Comparison of ENCODE assay signal across 8 cellular contexts in the genomic region with DNA sequence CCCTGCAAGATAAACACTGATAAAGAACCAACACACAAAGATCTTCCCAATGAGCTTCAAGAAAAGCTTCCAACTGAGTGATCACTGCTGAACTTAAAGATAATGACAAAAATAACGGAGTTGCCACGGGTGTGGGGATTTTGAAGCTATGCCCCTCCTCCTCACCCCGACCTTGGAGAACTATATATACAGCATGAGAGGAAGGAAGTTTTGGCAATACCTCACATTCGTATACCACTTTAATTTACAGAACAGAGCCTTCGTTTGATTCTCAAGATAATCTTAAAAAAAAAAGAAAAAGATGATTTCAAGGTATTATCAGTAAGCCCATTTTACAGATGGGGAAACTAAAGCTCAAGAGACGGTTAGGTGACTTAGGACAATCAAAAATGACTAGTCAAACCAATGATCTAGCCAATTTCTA. TPM values are rescaled to one million over a fixed set of nuclear protein-coding genes. Genes with fewer than 3 reads are reported as not detected.
A peak's percentile ranks its signal among the peaks of the same experiment; 100 is the strongest.
DNase-seq lines count a peak whose midpoint lies in the region; ATAC-seq, FAIRE-seq and TF ChIP-seq lines count a peak whose summit lies in the region.

No MANE protein-coding gene starts in this region.

- H3K27ac ChIP-seq in ACC112 (ENCODE audit: low read depth, low read length), result peak overlapping the region; percentile 84
- H3K27ac ChIP-seq in HCT116 (ENCODE audit: low read depth, low read length), result peak overlapping the region; percentile 94
- H3K27ac ChIP-seq in kidney (ENCODE audit: low read depth in 2 of 2, low read length in 2 of 2), result no peak overlapping the region
- H3K27ac ChIP-seq in tibial artery, result peak overlapping the region; percentile 94 to 96

- H4K20me1 ChIP-seq in HCT116 (ENCODE audit: insufficient read depth), result no peaks in the 10 kb centered on the region

- H3K9ac ChIP-seq in HCT116 (ENCODE audit: low read length), result peak overlapping the region; percentile 97
- H3K9ac ChIP-seq in kidney (ENCODE audit: low read length in 2 of 2), result peak overlapping the region; percentile 95 to 96

- H3K4me3 Mint-ChIP-seq in activated naive CD8-positive, alpha-beta T cell treated with anti-CD3 and anti-CD28 coated beads, Interleukin-2, amount 10 ng/mL, durations not matched to agents 7 days and 5 days, result peak overlapping the region; percentile 95

- POLR2A ChIA-PET in HCT116 (lab: Charles Lee), result interaction anchor here (2.4 kb wide), 1 partner anchor 169 kb away, joined by 10 read pairs; no protein-coding TSS in a partner anchor
- POLR2A ChIA-PET in activated naive CD8-positive, alpha-beta T cell treated with anti-CD3 and anti-CD28 coated beads, Interleukin-2, amount 10 ng/mL, durations not matched to agents 7 days and 5 days (lab: Charles Lee), result interaction anchor here (0.6 to 2.5 kb wide), 20 partner anchors 8 to 371 kb away, joined by 3 to 11 read pairs (median 4); no protein-coding TSS in a partner anchor

- H3K4me2 ChIP-seq in HCT116 (ENCODE audit: low read length), result peak overlapping the region; percentile 93

- H3K9me2 ChIP-seq in HCT116 (ENCODE audit: insufficient read depth), result no peaks in the 10 kb centered on the region

- no peak for TF ChIP-seq CTCF in HCT116 (IDR thresholded peaks at IDR 0.05 in 2 of 3, conservative IDR thresholded peaks at IDR 0.05 in 1 of 3; ENCODE audit: borderline replicate concordance in 1 of 3, insufficient read depth in 1 of 3, low read depth in 2 of 3, low read length in 2 of 3)
- TF ChIP-seq CTCF in kidney (IDR thresholded peaks at IDR 0.05; ENCODE audit: borderline replicate concordance, extremely low read depth, insufficient read depth), result no peak
- TF ChIP-seq CTCF in tibial artery (IDR thresholded peaks at IDR 0.05), result no peak

- RAD21 ChIA-PET in HCT116 (lab: Charles Lee; ENCODE audit: low non-redundant PET in 1 of 2, low total read pairs in 2 of 2, uncharacterized antibody in 2 of 2, unreplicated experiment in 2 of 2), result no interaction called here

- peak overlapping the region; percentile 97 for H3K27ac Mint-ChIP-seq in activated naive CD8-positive, alpha-beta T cell treated with anti-CD3 and anti-CD28 coated beads, Interleukin-2, amount 10 ng/mL, durations not matched to agents 7 days and 5 days

- DNase-seq in HCT116 (ENCODE audit: low read depth, low spot score) (no peak), kidney (no peak), tibial artery (no peak), H54 (ENCODE audit: insufficient read length, low spot score) (no peak), medulla oblongata (ENCODE audit: extremely low spot score) (no peak)
- DNase-seq in activated naive CD8-positive, alpha-beta T cell treated with anti-CD3 and anti-CD28 coated beads, Interleukin-2, amount 10 ng/mL, durations not matched to agents 7 days and 5 days, result no peak

- peaks cover 13% of the 10 kb centered on the region for H3K36me3 Mint-ChIP-seq in activated naive CD8-positive, alpha-beta T cell treated with anti-CD3 and anti-CD28 coated beads, Interleukin-2, amount 10 ng/mL, durations not matched to agents 7 days and 5 days

- no peaks in the 10 kb centered on the region for H3K9me3 ChIP-seq in HCT116 (ENCODE audit: control insufficient read depth in 1 of 2, insufficient read depth in 1 of 2, low read depth in 1 of 2, low read length in 2 of 2)
- no peaks in the 10 kb centered on the region for H3K9me3 ChIP-seq in kidney (ENCODE audit: control insufficient read depth in 1 of 2, low read length in 2 of 2)
- H3K9me3 ChIP-seq in tibial artery, result no peaks in the 10 kb centered on the region

- H3K79me2 ChIP-seq in ACC112 (ENCODE audit: control insufficient read depth, insufficient read depth, low read length, unreplicated experiment), result peaks cover 43% of the 10 kb centered on the region
- H3K79me2 ChIP-seq in HCT116 (ENCODE audit: insufficient read depth, low read length), result peaks cover 46% of the 10 kb centered on the region

- peaks cover 26% of the 10 kb centered on the region for H3K4me1 ChIP-seq in ACC112 (ENCODE audit: control insufficient read depth, insufficient read depth, low read length, unreplicated experiment)
- peaks cover 33 to 43% of the 10 kb centered on the region in 2 experiments for H3K4me1 ChIP-seq in HCT116 (ENCODE audit: control insufficient read depth in 1 of 2, insufficient read depth in 2 of 2, low read length in 2 of 2)
- H3K4me1 ChIP-seq in kidney (ENCODE audit: control insufficient read depth in 1 of 2, insufficient read depth in 1 of 2, low read depth in 1 of 2, low read length in 2 of 2), result peaks cover 6 to 9% of the 10 kb centered on the region in 2 donors
- H3K4me1 ChIP-seq in tibial artery, result peaks cover 2 to 44% (median 21%) of the 10 kb centered on the region in 4 donors

- H3K4me1 Mint-ChIP-seq in activated naive CD8-positive, alpha-beta T cell treated with anti-CD3 and anti-CD28 coated beads, Interleukin-2, amount 10 ng/mL, durations not matched to agents 7 days and 5 days, result peaks cover 38% of the 10 kb centered on the region

- no peaks in the 10 kb centered on the region for H3K9me3 Mint-ChIP-seq in activated naive CD8-positive, alpha-beta T cell treated with anti-CD3 and anti-CD28 coated beads, Interleukin-2, amount 10 ng/mL, durations not matched to agents 7 days and 5 days

- FAIRE-seq in kidney (lab: Jason Lieb, UNC), result no peak
- FAIRE-seq in H54 (lab: Jason Lieb, UNC), result no peak

- H3K36me3 ChIP-seq in ACC112 (ENCODE audit: insufficient read depth, low read length) (peaks cover 3% of the 10 kb centered on the region; the same call in 1 of the 2 replicates), HCT116 (ENCODE audit: control insufficient read depth in 1 of 2, insufficient read depth in 2 of 2, low read length in 2 of 2) (no peaks in the 10 kb centered on the region), kidney (ENCODE audit: control insufficient read depth in 1 of 2, insufficient read depth in 2 of 2, low read length in 2 of 2) (peaks cover 0 to 3% of the 10 kb centered on the region in 2 donors), tibial artery (peaks cover 0 to 10% (median 6%) of the 10 kb centered on the region in 3 donors)

- CTCF ChIA-PET in HCT116 (lab: Charles Lee), result interaction anchor here (1.2 kb wide), 1 partner anchor 203 kb away, joined by 3 read pairs; the partner anchor contains the start of gene RPS6KL1

- ATAC-seq in HCT116, result no peak
- no peak for ATAC-seq in activated naive CD8-positive, alpha-beta T cell treated with anti-CD3 and anti-CD28 coated beads, Interleukin-2, amount 10 ng/mL, durations not matched to agents 7 days and 5 days (ENCODE audit: low read depth)
- no peak for ATAC-seq in HG03469 (IDR thresholded peaks at IDR 0.05; ENCODE audit: unreplicated experiment)

- no peaks in the 10 kb centered on the region for H3K27me3 Mint-ChIP-seq in activated naive CD8-positive, alpha-beta T cell treated with anti-CD3 and anti-CD28 coated beads, Interleukin-2, amount 10 ng/mL, durations not matched to agents 7 days and 5 days

- TF ChIP-seq POLR2A in HCT116 (IDR thresholded peaks at IDR 0.05; ENCODE audit: borderline replicate concordance, extremely low read depth, insufficient read depth, insufficient read length), result peak; percentile 7
- no peak for TF ChIP-seq POLR2A in H54 (IDR thresholded peaks at IDR 0.05; ENCODE audit: low read depth, low read length)

- BruUV-seq in HCT116 (replicated peaks; lab: Mats Ljungman, UMichigan), result no TSS peak

- TF ChIP-seq RAD21 in HCT116 (IDR thresholded peaks at IDR 0.05; ENCODE audit: low read depth), result no peak

- H2AFZ ChIP-seq in ACC112 (ENCODE audit: low read length, unreplicated experiment) (peak overlapping the region; percentile 71), HCT116 (ENCODE audit: low read depth, low read length, poor library complexity, severe bottlenecking) (no peak overlapping the region)

- intact Hi-C loops in HCT116 (cut with micrococcal nuclease), result loop anchor here (5.0 kb wide), 1 partner anchor 436 kb away; no protein-coding TSS in a partner anchor
- intact Hi-C loops in kidney (cut with DNase I), result no loop called here
- intact Hi-C loops in tibial artery (cut with DNase I; ENCODE audit: low total_unique reads), result loop anchor here (5.0 kb wide), 1 partner anchor 111 kb away; no protein-coding TSS in a partner anchor

- peak overlapping the region; percentile 85 for H3K4me3 ChIP-seq in ACC112 (ENCODE audit: low read depth, low read length)
- H3K4me3 ChIP-seq in HCT116 (replicated peaks in 1 of 2; ENCODE audit: low read depth in 1 of 2, low read length in 2 of 2), result peak overlapping the region; percentile 78 to 86
- peak overlapping the region; percentile 92 to 98 for H3K4me3 ChIP-seq in kidney (ENCODE audit: low read length in 2 of 2)
- H3K4me3 ChIP-seq in tibial artery, result peak overlapping the region; percentile 87 to 88

- H3K27me3 ChIP-seq in ACC112 (ENCODE audit: insufficient read depth, low read length) (no peaks in the 10 kb centered on the region), HCT116 (ENCODE audit: insufficient read depth, low read length) (no peaks in the 10 kb centered on the region), tibial artery (no peaks in the 10 kb centered on the region)

TF ChIP-seq in HCT116, 20 proteins besides CTCF, POLR2A, EP300 and RAD21 (continues in another document):
- TF ChIP-seq ZFX (IDR thresholded peaks at IDR 0.05), result no peak

RNA-seq across cellular contexts. Expression of gene NEK9, which starts 0.7 kb away (rescaled TPM):
- total RNA-seq in HCT116 (2021; ENCODE audit: unreplicated experiment) (64.4 TPM), kidney (81.5 TPM)
- 26.7 and 27.5 TPM in 2 replicates for polyA plus RNA-seq in HCT116 (2012)
- total RNA-seq in activated naive CD8-positive, alpha-beta T cell treated with anti-CD3 and anti-CD28 coated beads, Interleukin-2, amount 10 ng/mL, durations not matched to agents 7 days and 5 days, result 100 to 1,000 TPM in 1 of 2 experiments, 10 to 100 TPM in 1; 95.2 to 104 TPM
- 25.4 TPM for polyA plus RNA-seq in kidney (ENCODE audit: insufficient read depth, low read depth, low replicate concordance)

RNA-seq across cellular contexts. Expression of gene TMED10, which starts 50.3 kb away (rescaled TPM):
- total RNA-seq in HCT116 (2021; ENCODE audit: unreplicated experiment), result 303 TPM
- 232 and 275 TPM in 2 replicates for polyA plus RNA-seq in HCT116 (2012)
- 100 to 1,000 TPM; 149 to 154 TPM for total RNA-seq in activated naive CD8-positive, alpha-beta T cell treated with anti-CD3 and anti-CD28 coated beads, Interleukin-2, amount 10 ng/mL, durations not matched to agents 7 days and 5 days
- 401 TPM for total RNA-seq in kidney
- polyA plus RNA-seq in kidney (ENCODE audit: insufficient read depth, low read depth, low replicate concordance), result 222 TPM

RNA-seq across cellular contexts. Expression of gene ZC2HC1C, which starts 56.7 kb away (rescaled TPM):
- total RNA-seq in HCT116 (2021; ENCODE audit: unreplicated experiment) (0.98 TPM), kidney (6.7 TPM)
- polyA plus RNA-seq in HCT116 (2012), result 0.36 and 0.77 TPM in 2 replicates
- total RNA-seq in activated naive CD8-positive, alpha-beta T cell treated with anti-CD3 and anti-CD28 coated beads, Interleukin-2, amount 10 ng/mL, durations not matched to agents 7 days and 5 days, result 1 to 10 TPM in 1 of 2 experiments, under 1 TPM in 1; 0.69 to 1.5 TPM
- polyA plus RNA-seq in kidney (ENCODE audit: insufficient read depth, low read depth, low replicate concordance), result 11.9 TPM

Comparison
In these comparisons a context has a peak if more than half of its experiments do, and no peak if none do; other contexts are left out.
1. H3K27ac ChIP-seq: peak in ACC112 (single experiment), HCT116 (single experiment) and tibial artery (2 of 2); none in kidney (0 of 2).
2. Peak in every context shown above with its lines, with median percentiles within 50 percentile points of each other: H3K4me3 ChIP-seq.